In the genomic region with DNA sequence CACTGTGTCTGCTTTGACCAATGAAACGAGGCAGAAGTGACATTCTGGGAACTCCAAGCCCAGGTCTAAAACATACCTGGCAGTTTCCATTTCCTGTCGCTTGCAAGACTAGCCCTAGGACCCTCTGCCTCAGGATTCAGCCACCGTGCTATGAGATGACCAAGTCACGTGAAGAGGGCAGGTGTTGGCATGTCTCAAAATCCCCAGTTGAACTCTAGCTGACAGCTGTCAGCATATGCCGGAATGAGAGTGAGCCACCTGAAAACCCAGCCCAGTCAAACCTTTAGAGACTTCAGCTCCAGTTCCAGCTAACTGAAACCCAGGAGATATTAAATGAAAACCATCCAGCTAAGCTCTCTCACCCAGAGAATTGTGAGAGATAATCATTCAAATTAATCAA, we compare ENCODE assay signal across 16 cellular contexts.
"Had no signal": no experiment of that assay in that cellular context is flagged by ENCODE, and none has a peak within 500 bp of the region (broad histone marks: within the 10 kb centered on the region; RNA-seq: fewer than 3 reads in every experiment).

No MANE protein-coding gene starts in this region.

- H3K27ac ChIP-seq: cardiac muscle cell, left lung, sigmoid colon, upper lobe of left lung had no signal

- H3K4me3 Mint-ChIP-seq: activated CD4-positive, alpha-beta memory T cell treated with anti-CD3 and anti-CD28 coated beads for 36 hours; activated naive CD4-positive, alpha-beta T cell treated with anti-CD3 and anti-CD28 coated beads, Interleukin-2, amount 10 ng/mL, durations not matched to agents 7 days and 5 days; immature natural killer cell; mesothelial cell of epicardium; natural killer cell; T-helper 1 cell treated with Interleukin-12 subunit alpha and Interleukin-12 subunit beta and Interleukin-4 antibody, amounts not matched to agents 30 μg/mL and 1 μg/mL, for 36 hours had no signal

- H3K4me1 ChIP-seq: left lung, sigmoid colon, upper lobe of left lung had no signal

- H3K27ac Mint-ChIP-seq: activated CD4-positive, alpha-beta memory T cell treated with anti-CD3 and anti-CD28 coated beads for 36 hours; activated naive CD4-positive, alpha-beta T cell treated with anti-CD3 and anti-CD28 coated beads, Interleukin-2, amount 10 ng/mL, durations not matched to agents 7 days and 5 days; immature natural killer cell; mesothelial cell of epicardium; natural killer cell; T-helper 1 cell treated with Interleukin-12 subunit alpha and Interleukin-12 subunit beta and Interleukin-4 antibody, amounts not matched to agents 30 μg/mL and 1 μg/mL, for 36 hours had no signal

- H3K4me1 Mint-ChIP-seq: activated naive CD4-positive, alpha-beta T cell treated with anti-CD3 and anti-CD28 coated beads, Interleukin-2, amount 10 ng/mL, durations not matched to agents 7 days and 5 days; immature natural killer cell; natural killer cell had no signal

- H3K36me3 Mint-ChIP-seq: activated CD4-positive, alpha-beta memory T cell treated with anti-CD3 and anti-CD28 coated beads for 36 hours; activated naive CD4-positive, alpha-beta T cell treated with anti-CD3 and anti-CD28 coated beads, Interleukin-2, amount 10 ng/mL, durations not matched to agents 7 days and 5 days; immature natural killer cell; mesothelial cell of epicardium; natural killer cell had no signal

- H3K27me3 Mint-ChIP-seq: activated CD4-positive, alpha-beta memory T cell treated with anti-CD3 and anti-CD28 coated beads for 36 hours; activated naive CD4-positive, alpha-beta T cell treated with anti-CD3 and anti-CD28 coated beads, Interleukin-2, amount 10 ng/mL, durations not matched to agents 7 days and 5 days had no signal

- H3K27me3 ChIP-seq: cardiac muscle cell, left lung, sigmoid colon, upper lobe of left lung had no signal

- ATAC-seq: left lung, natural killer cell had no signal

- H3K9me3 ChIP-seq: left lung, sigmoid colon, upper lobe of left lung had no signal

- H3K36me3 ChIP-seq: cardiac muscle cell, left lung, sigmoid colon, upper lobe of left lung had no signal

- H3K4me3 ChIP-seq: cardiac muscle cell, left lung, sigmoid colon, upper lobe of left lung had no signal

- H3K9me3 Mint-ChIP-seq: activated CD4-positive, alpha-beta memory T cell treated with anti-CD3 and anti-CD28 coated beads for 36 hours; activated naive CD4-positive, alpha-beta T cell treated with anti-CD3 and anti-CD28 coated beads, Interleukin-2, amount 10 ng/mL, durations not matched to agents 7 days and 5 days had no signal

- DNase-seq: activated CD4-positive, alpha-beta memory T cell treated with anti-CD3 and anti-CD28 coated beads for 36 hours; activated CD4-positive, alpha-beta T cell treated with anti-CD3 and anti-CD28 coated beads for 48 hours; activated effector memory CD4-positive, alpha-beta T cell treated with anti-CD3 and anti-CD28 coated beads, Interleukin-2, amount 50 U/mL, for 16 hours; activated naive CD4-positive, alpha-beta T cell treated with anti-CD3 and anti-CD28 coated beads, Interleukin-2, amount 10 ng/mL, durations not matched to agents 7 days and 5 days; cortex of kidney; immature natural killer cell; left lung; natural killer cell; retina; sigmoid colon; stimulated activated CD4-positive, alpha-beta T cell treated with anti-CD3 and anti-CD28 coated beads, Interleukin-4, amount 100 ng/mL, for 1 hour; stimulated activated naive CD4-positive, alpha-beta T cell treated with Interleukin-2 at 50 U/mL for 16 hours; upper lobe of left lung had no signal
